ENCODE assay signal across 11 cellular contexts in the genomic region with DNA sequence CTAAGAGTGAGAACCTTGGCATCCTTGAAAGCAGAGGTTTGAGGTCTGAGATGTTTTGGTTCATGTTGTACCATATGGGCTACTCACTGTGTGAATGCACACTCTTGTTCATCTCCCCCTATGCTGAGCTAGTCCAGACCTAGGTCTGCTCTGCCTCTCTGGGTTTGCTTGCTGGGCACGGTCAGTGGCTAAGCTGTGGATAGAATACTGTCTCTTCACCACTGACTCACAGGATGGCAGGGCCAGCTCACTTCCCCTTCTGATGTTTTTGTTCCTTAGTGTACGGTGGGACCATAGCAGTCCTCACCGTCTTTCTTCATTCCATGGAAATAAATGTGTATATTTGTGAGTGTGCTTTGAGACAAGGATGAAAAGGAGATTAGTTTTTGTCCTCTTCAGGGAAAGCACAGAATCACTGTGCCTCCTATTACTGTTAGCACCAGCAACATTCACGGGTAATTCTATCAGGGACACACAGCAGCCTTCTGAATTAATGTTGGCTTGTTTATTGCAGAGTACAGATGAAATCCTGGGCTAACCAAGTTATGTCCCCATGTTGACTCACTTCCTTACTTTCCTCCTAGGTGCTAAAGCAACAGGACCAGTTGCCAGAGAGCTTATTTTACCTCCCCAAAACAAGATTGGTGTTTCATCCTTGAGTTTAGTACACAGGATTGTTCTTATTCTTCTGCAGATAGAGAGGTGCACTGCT. TPM values are rescaled to one million over a fixed set of nuclear protein-coding genes. Genes with fewer than 3 reads are reported as not detected.
DNase-seq lines count a peak whose midpoint lies in the region; ATAC-seq, FAIRE-seq and TF ChIP-seq lines count a peak whose summit lies in the region.
"Had no signal": no experiment of that assay in that cellular context is flagged by ENCODE, and none has a peak within 500 bp of the region (broad histone marks: within the 10 kb centered on the region; RNA-seq: fewer than 3 reads in every experiment).

No MANE protein-coding gene starts in this region.

- H3K36me3 Mint-ChIP-seq in activated T-helper 1 cell treated with anti-CD3 and anti-CD28 coated beads, Interleukin-12 subunit alpha, Interleukin-12 subunit beta, Interleukin-2, Interleukin-4 antibody, amounts not matched to agents 30 ng/mL and 10 ng/mL and 1 ng/mL, durations not matched to agents 14 hours and 24 hours and 36 hours (ENCODE audit: low read depth): peaks cover 5% of the 10 kb centered on the region
- H3K36me3 Mint-ChIP-seq in immature natural killer cell: peaks cover 0 to 6% (median 0%) of the 10 kb centered on the region in 3 donors

- H3K4me1 ChIP-seq in liver (ENCODE audit: control insufficient read depth in 4 of 4, insufficient read depth in 4 of 4, low read length in 3 of 4) (no peaks in the 10 kb centered on the region), HepG2 (ENCODE audit: insufficient read depth, low read length) (no peaks in the 10 kb centered on the region)

- H3K4me2 ChIP-seq in HepG2 (ENCODE audit: low read depth, low read length): no peak overlapping the region

- H3K4me3 ChIP-seq in liver (ENCODE audit: low read depth in 1 of 3, low read length in 3 of 3) (no peak overlapping the region), HepG2 (replicated peaks in 1 of 3; ENCODE audit: insufficient read depth in 1 of 3, low read depth in 2 of 3, low read length in 3 of 3) (no peak overlapping the region)

- TF ChIP-seq CTCF in liver (IDR thresholded peaks at IDR 0.05; ENCODE audit: low read depth, low read length, missing input control): no peak
- TF ChIP-seq CTCF in HepG2 (CRISPR knock-in tag; IDR thresholded peaks at IDR 0.05): no peak

- no peaks in the 10 kb centered on the region for H3K79me2 ChIP-seq in HepG2 (ENCODE audit: insufficient read depth, low read length)

- H3K27me3 ChIP-seq in liver (ENCODE audit: control insufficient read depth in 4 of 4, insufficient read depth in 4 of 4, low read length in 3 of 4) (no peaks in the 10 kb centered on the region), HepG2 (ENCODE audit: control insufficient read depth in 1 of 2, insufficient read depth in 2 of 2, low read length in 2 of 2) (no peaks in the 10 kb centered on the region)

- POLR2A ChIA-PET in HepG2 (lab: Yijun Ruan, JAX): no interaction called here

- DNase-seq in HepG2 (ENCODE audit: low spot score): no peak
- DNase-seq in activated T-helper 1 cell treated with anti-CD3 and anti-CD28 coated beads, Interleukin-12 subunit alpha, Interleukin-12 subunit beta, Interleukin-2, Interleukin-4 antibody, amounts not matched to agents 30 ng/mL and 10 ng/mL and 1 ng/mL, durations not matched to agents 14 hours and 24 hours and 36 hours (ENCODE audit: low spot score): no peak
- DNase-seq in immature natural killer cell: peak in 1 of 3 donors; percentile 5
- no peak for DNase-seq in KBM-7
- DNase-seq in HUDEP-2 (lab: John Stamatoyannopoulos, UW; ENCODE audit: unreplicated experiment in 76 of 76): no peak
- DNase-seq in stimulated activated CD4-positive, alpha-beta T cell treated with anti-CD3 and anti-CD28 coated beads, Interleukin-4, amount 100 ng/mL, for 24 hours: no peak
- no peak for DNase-seq in activated naive CD4-positive, alpha-beta T cell treated with anti-CD3 and anti-CD28 coated beads, Interleukin-2, amount 50 U/mL, for 16 hours
- DNase-seq: activated naive CD4-positive, alpha-beta T cell treated with anti-CD3 and anti-CD28 coated beads for 36 hours; CD4-positive, alpha-beta T cell had no signal

- no peaks in the 10 kb centered on the region for H3K27me3 Mint-ChIP-seq in activated T-helper 1 cell treated with anti-CD3 and anti-CD28 coated beads, Interleukin-12 subunit alpha, Interleukin-12 subunit beta, Interleukin-2, Interleukin-4 antibody, amounts not matched to agents 30 ng/mL and 10 ng/mL and 1 ng/mL, durations not matched to agents 14 hours and 24 hours and 36 hours (ENCODE audit: insufficient read depth)
- H3K27me3 Mint-ChIP-seq in immature natural killer cell (ENCODE audit: low read depth in 3 of 3): peaks cover 2 to 4% (median 3%) of the 10 kb centered on the region in 3 donors
- H3K27me3 Mint-ChIP-seq: CD4-positive, alpha-beta T cell had no signal

- no peaks in the 10 kb centered on the region for H4K20me1 ChIP-seq in HepG2 (ENCODE audit: insufficient read depth, low read length)

- BruUV-seq in HepG2 (replicated peaks; lab: Mats Ljungman, UMichigan): no TSS peak

- peak overlapping the region; percentile 71 for H3K27ac Mint-ChIP-seq in activated T-helper 1 cell treated with anti-CD3 and anti-CD28 coated beads, Interleukin-12 subunit alpha, Interleukin-12 subunit beta, Interleukin-2, Interleukin-4 antibody, amounts not matched to agents 30 ng/mL and 10 ng/mL and 1 ng/mL, durations not matched to agents 14 hours and 24 hours and 36 hours
- peak overlapping the region; percentile 49 to 78 (median 75) for H3K27ac Mint-ChIP-seq in immature natural killer cell
- H3K27ac Mint-ChIP-seq: activated naive CD4-positive, alpha-beta T cell treated with anti-CD3 and anti-CD28 coated beads for 36 hours; CD4-positive, alpha-beta T cell had no signal

- peaks cover 35% of the 10 kb centered on the region for H3K4me1 Mint-ChIP-seq in activated T-helper 1 cell treated with anti-CD3 and anti-CD28 coated beads, Interleukin-12 subunit alpha, Interleukin-12 subunit beta, Interleukin-2, Interleukin-4 antibody, amounts not matched to agents 30 ng/mL and 10 ng/mL and 1 ng/mL, durations not matched to agents 14 hours and 24 hours and 36 hours (ENCODE audit: low read depth)
- peaks cover 2 to 15% of the 10 kb centered on the region in 2 donors for H3K4me1 Mint-ChIP-seq in immature natural killer cell

- ATAC-seq in HepG2: no peak

- H3K36me3 ChIP-seq in liver (ENCODE audit: control insufficient read depth in 4 of 4, insufficient read depth in 3 of 4, low read depth in 1 of 4, low read length in 3 of 4): no peaks in the 10 kb centered on the region
- no peaks in the 10 kb centered on the region for H3K36me3 ChIP-seq in HepG2 (replicated peaks in 1 of 2; ENCODE audit: control insufficient read depth in 1 of 2, insufficient read depth in 2 of 2, low read length in 2 of 2)

- TF ChIP-seq POLR2A in HepG2 (IDR thresholded peaks at IDR 0.05; ENCODE audit: insufficient read depth in 1 of 2, low read depth in 2 of 2, low read length in 2 of 2): no peak

- TF ChIP-seq RAD21 in liver (IDR thresholded peaks at IDR 0.05): no peak
- no peak for TF ChIP-seq RAD21 in HepG2 (CRISPR knock-in tag; IDR thresholded peaks at IDR 0.05)

- no peak overlapping the region for H3K9ac ChIP-seq in liver (ENCODE audit: low read depth in 1 of 2, low read length in 2 of 2)
- no peak overlapping the region for H3K9ac ChIP-seq in HepG2 (ENCODE audit: insufficient read depth, low read depth, low read length)

- in situ Hi-C loops in HepG2 (cut with HindIII; ENCODE audit: extremely low pct_ligation_motif_present, low pct_unique_long_range_greater_than_20kb) (no loop called here), KBM-7 (cut with MboI; ENCODE audit: low pct_unique_long_range_greater_than_20kb, low sequenced_read_pairs) (no loop called here)

- FAIRE-seq in HepG2 (lab: Jason Lieb, UNC): no peak
- FAIRE-seq: GM19239 had no signal

- WGBS in liver: 80% methylated on average over 4 of the region's 4 CpGs
- WGBS in HepG2 (ENCODE audit: low lambda C conversion rate): 66% methylated on average over 3 of the region's 4 CpGs

- H2AFZ ChIP-seq in HepG2 (ENCODE audit: low read length): no peak overlapping the region

- H3K9me3 Mint-ChIP-seq in activated T-helper 1 cell treated with anti-CD3 and anti-CD28 coated beads, Interleukin-12 subunit alpha, Interleukin-12 subunit beta, Interleukin-2, Interleukin-4 antibody, amounts not matched to agents 30 ng/mL and 10 ng/mL and 1 ng/mL, durations not matched to agents 14 hours and 24 hours and 36 hours: peaks cover 7% of the 10 kb centered on the region
- peaks cover 0 to 1% (median 0%) of the 10 kb centered on the region in 6 donors for H3K9me3 Mint-ChIP-seq in immature natural killer cell
- H3K9me3 Mint-ChIP-seq: activated naive CD4-positive, alpha-beta T cell treated with anti-CD3 and anti-CD28 coated beads for 36 hours; CD4-positive, alpha-beta T cell had no signal

- intact Hi-C loops in HepG2 (cut with micrococcal nuclease; ENCODE audit: unreplicated experiment): no loop called here
- intact Hi-C loops in activated T-helper 1 cell treated with anti-CD3 and anti-CD28 coated beads, Interleukin-12 subunit alpha, Interleukin-12 subunit beta, Interleukin-2, Interleukin-4 antibody, amounts not matched to agents 30 ng/mL and 10 ng/mL and 1 ng/mL, durations not matched to agents 14 hours and 24 hours and 36 hours (cut with micrococcal nuclease): no loop called here

- H3K9me3 ChIP-seq in liver (ENCODE audit: control insufficient read depth in 4 of 4, low read length in 3 of 4) (no peaks in the 10 kb centered on the region), HepG2 (ENCODE audit: low read length) (no peaks in the 10 kb centered on the region)

- H3K27ac ChIP-seq in liver (ENCODE audit: low read depth in 1 of 2, low read length in 2 of 2) (peak overlapping the region; percentile 37 to 41), HepG2 (ENCODE audit: extremely low read length, insufficient read depth, low read length) (no peak overlapping the region)

- no peak overlapping the region for H3K4me3 Mint-ChIP-seq in activated T-helper 1 cell treated with anti-CD3 and anti-CD28 coated beads, Interleukin-12 subunit alpha, Interleukin-12 subunit beta, Interleukin-2, Interleukin-4 antibody, amounts not matched to agents 30 ng/mL and 10 ng/mL and 1 ng/mL, durations not matched to agents 14 hours and 24 hours and 36 hours
- H3K4me3 Mint-ChIP-seq in immature natural killer cell: peak overlapping the region in 4 of 5 donors; percentile 2 to 45 (median 23)
- H3K4me3 Mint-ChIP-seq: activated naive CD4-positive, alpha-beta T cell treated with anti-CD3 and anti-CD28 coated beads for 36 hours; CD4-positive, alpha-beta T cell had no signal

- CTCF ChIA-PET in HepG2 (lab: Yijun Ruan, JAX; ENCODE audit: low intra/inter-chr PET ratio, low total read pairs): no interaction called here

- TF ChIP-seq EP300 in HepG2 (IDR thresholded peaks at IDR 0.05; ENCODE audit: low read depth in 2 of 2, low read length in 2 of 2): no peak
- no peak for TF ChIP-seq EP300 in HepG2 (CRISPR knock-in tag; IDR thresholded peaks at IDR 0.05; ENCODE audit: borderline replicate concordance)

RNA-seq across cellular contexts. Expression of a gene that starts 56.9 kb away (rescaled TPM):
- total RNA-seq in liver (10 to 100 TPM; 33.2 to 83.4 TPM), HepG2 (2016; rRNA removed; fragmentation: Illumina TruSeq; extraction: Trizol) (41.6 and 51.7 TPM in 2 replicates)
- polyA plus RNA-seq in liver (10 to 100 TPM; 14.2 to 34.8 TPM), HepG2 (2011; rRNA removed) (38.2 and 49.1 TPM in 2 replicates), immature natural killer cell (100 to 1,000 TPM in 2 of 3 donors, 10 to 100 TPM in 1; 68.6 to 146 (median 110) TPM)
- 9.0 and 9.3 TPM in 2 replicates for total RNA-seq in HepG2 (2016; cell fraction: cytosol; rRNA removed; fragmentation: Illumina TruSeq; extraction: Trizol; ENCODE audit: low read depth)
- total RNA-seq in HepG2 (2016; cell fraction: insoluble cytoplasmic fraction; rRNA removed; fragmentation: Illumina TruSeq; extraction: Trizol): 41.9 and 52.5 TPM in 2 replicates
- 19.8 and 21.2 TPM in 2 replicates for total RNA-seq in HepG2 (2016; cell fraction: membrane; rRNA removed; fragmentation: Illumina TruSeq; extraction: Trizol)
- total RNA-seq in HepG2 (2016; cell fraction: nucleus; rRNA removed; fragmentation: Illumina TruSeq; extraction: Trizol): 119 and 126 TPM in 2 replicates
- polyA plus RNA-seq in HepG2 (2011; cell fraction: cytosol; rRNA removed): 11.5 and 17.3 TPM in 2 replicates
- 83.0 and 93.5 TPM in 2 replicates for polyA plus RNA-seq in HepG2 (2011; cell fraction: nucleus; rRNA removed)
- polyA plus RNA-seq in HepG2 (2012): 40.9 and 57.2 TPM in 2 replicates
- polyA plus RNA-seq in HepG2 (2016; cell fraction: cytosol; fragmentation: Illumina TruSeq; extraction: Trizol; ENCODE audit: low read depth): 2.8 and 3.5 TPM in 2 replicates
- 38.7 and 40.0 TPM in 2 replicates for polyA plus RNA-seq in HepG2 (2016; cell fraction: insoluble cytoplasmic fraction; fragmentation: Illumina TruSeq; extraction: Trizol; ENCODE audit: low read depth)
- polyA plus RNA-seq in HepG2 (2016; cell fraction: membrane; fragmentation: Illumina TruSeq; extraction: Trizol; ENCODE audit: low read depth): 9.3 and 11.3 TPM in 2 replicates
- polyA plus RNA-seq in HepG2 (2016; cell fraction: nucleus; fragmentation: Illumina TruSeq; extraction: Trizol; ENCODE audit: insufficient read depth, low read depth): 65.5 and 70.1 TPM in 2 replicates
- 35.4 and 52.1 TPM in 2 replicates for polyA minus RNA-seq in HepG2 (2011; rRNA and poly(A)+ RNA removed; ENCODE audit: low replicate concordance)
- polyA minus RNA-seq in HepG2 (2011; cell fraction: cytosol; rRNA and poly(A)+ RNA removed): 15.7 and 16.1 TPM in 2 replicates
- polyA minus RNA-seq in HepG2 (2011; cell fraction: nucleus; rRNA and poly(A)+ RNA removed): 378 and 394 TPM in 2 replicates
- 207 and 225 TPM in 2 replicates for total RNA-seq in activated T-helper 1 cell treated with anti-CD3 and anti-CD28 coated beads, Interleukin-12 subunit alpha, Interleukin-12 subunit beta, Interleukin-2, Interleukin-4 antibody, amounts not matched to agents 30 ng/mL and 10 ng/mL and 1 ng/mL, durations not matched to agents 14 hours and 24 hours and 36 hours
